7 cellular contexts compared by ENCODE assay signal in genomic region chr7:44307301-44307900, GRCh38. TPM values are rescaled to one million over a fixed set of nuclear protein-coding genes. Genes with fewer than 3 reads are reported as not detected.
DNase-seq lines count a peak whose midpoint lies in the region; ATAC-seq, FAIRE-seq and TF ChIP-seq lines count a peak whose summit lies in the region.

No MANE protein-coding gene starts in this region.

- H3K4me1 ChIP-seq in SJSA1 (replicated peaks) (peaks cover 5% of the 10 kb centered on the region; the same call in 1 of the 2 replicates), fibroblast of lung (ENCODE audit: control insufficient read depth, extremely low read depth, insufficient read depth, low read length) (no peaks in the 10 kb centered on the region)

- H3K4me3 ChIP-seq in SJSA1: no peak overlapping the region
- no peak overlapping the region for H3K4me3 ChIP-seq in fibroblast of lung (replicated peaks in 1 of 4; ENCODE audit: control extremely low read depth in 1 of 4, insufficient read depth in 1 of 4, low read depth in 3 of 4, low read length in 4 of 4)

- DNase-seq in EH (ENCODE audit: low read depth): peak; percentile 82
- peak; percentile 86 for DNase-seq in HTR-8/SVneo (ENCODE audit: insufficient read length, low spot score)
- peak; percentile 51 to 75 for DNase-seq in SJSA1 (ENCODE audit: low read depth in 1 of 2, low spot score in 2 of 2)
- peak; percentile 39 to 54 for DNase-seq in fibroblast of lung (ENCODE audit: low read depth in 2 of 2)
- DNase-seq in sciatic nerve (ENCODE audit: low spot score): peak; percentile 56
- DNase-seq in HEK293T (ENCODE audit: extremely low spot score): no peak

- no peaks in the 10 kb centered on the region for H3K79me2 ChIP-seq in fibroblast of lung (ENCODE audit: control insufficient read depth, insufficient read depth, low read length)

- H3K36me3 ChIP-seq in SJSA1 (no peaks in the 10 kb centered on the region), fibroblast of lung (ENCODE audit: control insufficient read depth, insufficient read depth, low read length) (no peaks in the 10 kb centered on the region)

- intact Hi-C loops in sciatic nerve (cut with DNase I): loop anchor here (10.0 kb wide), 1 partner anchor 63 kb away; no protein-coding TSS in a partner anchor

- H4K20me1 ChIP-seq in fibroblast of lung (ENCODE audit: control insufficient read depth, extremely low read depth, insufficient read depth, low read length): no peaks in the 10 kb centered on the region

- H3K9me3 ChIP-seq in SJSA1 (replicated peaks) (no peaks in the 10 kb centered on the region), fibroblast of lung (ENCODE audit: control insufficient read depth, insufficient read depth, low read depth, low read length) (no peaks in the 10 kb centered on the region)

- POLR2A ChIA-PET in HEK293T (lab: Yijun Ruan, JAX): no interaction called here

- no peak overlapping the region for H3K4me2 ChIP-seq in fibroblast of lung (ENCODE audit: extremely low read depth, insufficient read depth, low read length)

- no peak overlapping the region for H2AFZ ChIP-seq in fibroblast of lung (ENCODE audit: low read length)

- H3K27me3 ChIP-seq in SJSA1 (replicated peaks) (no peaks in the 10 kb centered on the region), fibroblast of lung (ENCODE audit: control insufficient read depth, insufficient read depth, low read length) (no peaks in the 10 kb centered on the region)

- FAIRE-seq in HTR-8/SVneo (lab: Jason Lieb, UNC): no peak

- H3K27ac ChIP-seq in SJSA1: 0 out of 2 replicates have a peak overlapping the region, but pooled peaks have one; percentile 4
- no peak overlapping the region for H3K27ac ChIP-seq in fibroblast of lung (ENCODE audit: insufficient read depth, low read length)

- peak; percentile 20 to 57 for TF ChIP-seq CTCF in fibroblast of lung (conservative IDR thresholded peaks at IDR 0.05 in 1 of 2, IDR thresholded peaks at IDR 0.05 in 1 of 2; ENCODE audit: low read depth in 1 of 2, low read length in 2 of 2)

- ATAC-seq in sciatic nerve (peak; percentile 49), HG02885 (IDR thresholded peaks at IDR 0.05; ENCODE audit: poor library complexity, unreplicated experiment) (no peak)

- CTCF ChIA-PET in HEK293T (lab: Yijun Ruan, JAX): interaction anchor here (0.6 to 0.7 kb wide), 2 partner anchors 95 to 579 kb away, joined by 3 read pairs; no protein-coding TSS in a partner anchor

- H3K9ac ChIP-seq in fibroblast of lung (ENCODE audit: insufficient read depth, low read length): no peak overlapping the region

TF ChIP-seq in HEK293T, 16 proteins besides CTCF, POLR2A, EP300 and RAD21:
- no peak for TF ChIP-seq PKNOX1 (IDR thresholded peaks at IDR 0.05)
- TF ChIP-seq BHLHE40 (IDR thresholded peaks at IDR 0.05; ENCODE audit: borderline replicate concordance): no peak
- TF ChIP-seq FOXM1 (IDR thresholded peaks at IDR 0.05; ENCODE audit: borderline replicate concordance): no peak
- no peak for TF ChIP-seq CTBP1 (IDR thresholded peaks at IDR 0.05; ENCODE audit: borderline replicate concordance)
- TF ChIP-seq LEF1 (IDR thresholded peaks at IDR 0.05; ENCODE audit: borderline replicate concordance): no peak
- TF ChIP-seq TARDBP (IDR thresholded peaks at IDR 0.05): no peak
- TF ChIP-seq ZNF384 (IDR thresholded peaks at IDR 0.05): no peak
- TF ChIP-seq ARNT (IDR thresholded peaks at IDR 0.05): no peak
- no peak for TF ChIP-seq SP1 (IDR thresholded peaks at IDR 0.05)
- TF ChIP-seq HDGF (IDR thresholded peaks at IDR 0.05; ENCODE audit: borderline replicate concordance): no peak
- no peak for TF ChIP-seq FOXK2 (IDR thresholded peaks at IDR 0.05)
- TF ChIP-seq SUZ12 (IDR thresholded peaks at IDR 0.05): no peak
- TF ChIP-seq L3MBTL2 (conservative IDR thresholded peaks at IDR 0.05): no peak
- no peak for TF ChIP-seq FOXA1 (IDR thresholded peaks at IDR 0.05)

RNA-seq across cellular contexts. Expression of gene CAMK2B, which starts 18.0 kb away (rescaled TPM):
- total RNA-seq in SJSA1 (2014; rRNA removed; shearing (Covaris generic)): not detected in 2 replicates
- total RNA-seq in fibroblast of lung: 0.17 and 0.26 TPM in 2 replicates
- 0.06 and 0.54 TPM in 2 replicates for polyA plus RNA-seq in fibroblast of lung
- polyA plus RNA-seq in fibroblast of lung (2012): 1.2 TPM in 1 of 2 replicates, not detected in the other
- 6.6 TPM in 1 of 2 replicates, not detected in the other for polyA minus RNA-seq in fibroblast of lung (ENCODE audit: low replicate concordance)
- total RNA-seq in sciatic nerve: 26.9 TPM

Comparison
In these comparisons a context has a peak if more than half of its experiments do, and no peak if none do; other contexts are left out.
1. RNA of gene CAMK2B, which starts 18.0 kb away (total RNA-seq): 26.9 TPM in sciatic nerve (single experiment); 0.17 to 0.26 TPM in fibroblast of lung and not detected in SJSA1; every median in the first group is over 10 times any median in the second.